27 cellular contexts compared by ENCODE assay signal in genomic region chr13:28983661-28984060, GRCh38.
DNase-seq lines count a peak whose midpoint lies in the region; ATAC-seq and TF ChIP-seq lines count a peak whose summit lies in the region.
"Had no signal": no experiment of that assay in that cellular context is flagged by ENCODE, and none has a peak within 500 bp of the region (broad histone marks: within the 10 kb centered on the region; RNA-seq: fewer than 3 reads in every experiment).

No MANE protein-coding gene starts in this region.

- no peak overlapping the region for H3K4me3 Mint-ChIP-seq in GM23338
- H3K4me3 Mint-ChIP-seq in activated CD8-positive, alpha-beta T cell treated with anti-CD3 and anti-CD28 coated beads for 36 hours, result no peak overlapping the region
- H3K4me3 Mint-ChIP-seq: activated CD4-positive, alpha-beta memory T cell treated with anti-CD3 and anti-CD28 coated beads, Interleukin-2, amount 10 ng/mL, durations not matched to agents 7 days and 5 days; activated naive CD4-positive, alpha-beta T cell treated with anti-CD3 and anti-CD28 coated beads, Interleukin-2, amount 50 U/mL, for 24 hours; CD14-positive monocyte; effector memory CD8-positive, alpha-beta T cell; memory B cell; neural crest cell; stimulated activated effector memory CD8-positive, alpha-beta T cell treated with anti-CD3 and anti-CD28 coated beads, Interleukin-12 subunit alpha, Interleukin-12 subunit beta, amount 100 ng/mL, for 72 hours; T-helper 17 cell had no signal

- peak overlapping the region; percentile 73 for H2AFZ ChIP-seq in GM23338

- no peaks in the 10 kb centered on the region for H3K9me3 ChIP-seq in left lung
- H3K9me3 ChIP-seq in uterus, result no peaks in the 10 kb centered on the region
- H3K9me3 ChIP-seq: SK-N-SH, suprapubic skin had no signal

- no peaks in the 10 kb centered on the region for H3K79me2 ChIP-seq in GM23338 (replicated peaks; ENCODE audit: insufficient read depth)

- POLR2A ChIA-PET in activated CD8-positive, alpha-beta T cell treated with anti-CD3 and anti-CD28 coated beads for 36 hours (lab: Charles Lee), result no interaction called here

- intact Hi-C loops in left lung (cut with DNase I) (no loop called here), uterus (cut with DNase I; ENCODE audit: low total_unique reads) (no loop called here)
- intact Hi-C loops in activated CD8-positive, alpha-beta T cell treated with anti-CD3 and anti-CD28 coated beads for 36 hours (cut with micrococcal nuclease), result no loop called here

- no peak overlapping the region for H3K27ac Mint-ChIP-seq in GM23338
- no peak overlapping the region for H3K27ac Mint-ChIP-seq in activated CD8-positive, alpha-beta T cell treated with anti-CD3 and anti-CD28 coated beads for 36 hours
- H3K27ac Mint-ChIP-seq: activated CD4-positive, alpha-beta memory T cell treated with anti-CD3 and anti-CD28 coated beads, Interleukin-2, amount 10 ng/mL, durations not matched to agents 7 days and 5 days; activated naive CD4-positive, alpha-beta T cell treated with anti-CD3 and anti-CD28 coated beads, Interleukin-2, amount 50 U/mL, for 24 hours; activated T-helper 2 cell treated with anti-CD3 and anti-CD28 coated beads, Interferon-gamma antibody, Interleukin-2, Interleukin-4, amounts not matched to agents 10 μg/mL and 5 μg/mL and 100 μg/mL, durations not matched to agents 14 hours and 24 hours and 36 hours; CD14-positive monocyte; effector memory CD8-positive, alpha-beta T cell; memory B cell; stimulated activated effector memory CD8-positive, alpha-beta T cell treated with anti-CD3 and anti-CD28 coated beads, Interleukin-12 subunit alpha, Interleukin-12 subunit beta, amount 100 ng/mL, for 72 hours; T-helper 17 cell had no signal

- no peaks in the 10 kb centered on the region for H4K20me1 ChIP-seq in GM23338 (replicated peaks; ENCODE audit: insufficient read depth)

- H3F3A ChIP-seq in GM23338 (replicated peaks; ENCODE audit: low read depth), result no peaks in the 10 kb centered on the region

- no peaks in the 10 kb centered on the region for H3K36me3 ChIP-seq in GM23338 (ENCODE audit: insufficient read depth)
- no peaks in the 10 kb centered on the region for H3K36me3 ChIP-seq in left lung
- H3K36me3 ChIP-seq in uterus, result no peaks in the 10 kb centered on the region
- H3K36me3 ChIP-seq: suprapubic skin had no signal

- TF ChIP-seq POLR2A in uterus (IDR thresholded peaks at IDR 0.05), result no peak

- H3K4me1 ChIP-seq in GM23338 (ENCODE audit: insufficient read depth) (no peaks in the 10 kb centered on the region), left lung (no peaks in the 10 kb centered on the region), uterus (no peaks in the 10 kb centered on the region)
- H3K4me1 ChIP-seq: suprapubic skin had no signal

- H3K27me3 Mint-ChIP-seq in GM23338 (ENCODE audit: insufficient read depth, low read depth, poor library complexity), result peaks cover 3% of the 10 kb centered on the region
- peaks cover 3% of the 10 kb centered on the region for H3K27me3 Mint-ChIP-seq in activated CD8-positive, alpha-beta T cell treated with anti-CD3 and anti-CD28 coated beads for 36 hours
- H3K27me3 Mint-ChIP-seq: activated CD4-positive, alpha-beta memory T cell treated with anti-CD3 and anti-CD28 coated beads, Interleukin-2, amount 10 ng/mL, durations not matched to agents 7 days and 5 days had no signal

- peak; percentile 45; the same call in 1 of the 3 replicates for ATAC-seq in GM23338
- peak; percentile 47 for ATAC-seq in left lung
- ATAC-seq in activated CD8-positive, alpha-beta T cell treated with anti-CD3 and anti-CD28 coated beads for 36 hours, result no peak
- ATAC-seq: effector memory CD8-positive, alpha-beta T cell; sciatic nerve; stimulated activated effector memory CD8-positive, alpha-beta T cell treated with anti-CD3 and anti-CD28 coated beads, Interleukin-12 subunit alpha, Interleukin-12 subunit beta, amount 100 ng/mL, for 72 hours; T-helper 17 cell had no signal

- no peaks in the 10 kb centered on the region for H3K9me2 ChIP-seq in GM23338 (ENCODE audit: insufficient read depth)
- H3K9me2 ChIP-seq: SK-N-SH had no signal

- H3K27me3 ChIP-seq in GM23338 (ENCODE audit: insufficient read depth) (no peaks in the 10 kb centered on the region), left lung (peaks cover 0 to 32% of the 10 kb centered on the region in 2 donors), uterus (no peaks in the 10 kb centered on the region)

- H3K4me1 Mint-ChIP-seq in GM23338, result 0 out of 3 replicates have a peak, but pooled peaks cover 3% of the 10 kb centered on the region
- no peaks in the 10 kb centered on the region for H3K4me1 Mint-ChIP-seq in activated CD8-positive, alpha-beta T cell treated with anti-CD3 and anti-CD28 coated beads for 36 hours (ENCODE audit: low read depth)
- H3K4me1 Mint-ChIP-seq: activated CD4-positive, alpha-beta memory T cell treated with anti-CD3 and anti-CD28 coated beads, Interleukin-2, amount 10 ng/mL, durations not matched to agents 7 days and 5 days; activated naive CD4-positive, alpha-beta T cell treated with anti-CD3 and anti-CD28 coated beads, Interleukin-2, amount 50 U/mL, for 24 hours; CD14-positive monocyte; memory B cell; neural crest cell; stimulated activated effector memory CD8-positive, alpha-beta T cell treated with anti-CD3 and anti-CD28 coated beads, Interleukin-12 subunit alpha, Interleukin-12 subunit beta, amount 100 ng/mL, for 72 hours had no signal

- no peaks in the 10 kb centered on the region for H3K36me3 Mint-ChIP-seq in GM23338 (ENCODE audit: low read depth)
- H3K36me3 Mint-ChIP-seq in activated CD8-positive, alpha-beta T cell treated with anti-CD3 and anti-CD28 coated beads for 36 hours (ENCODE audit: low read depth), result no peaks in the 10 kb centered on the region
- H3K36me3 Mint-ChIP-seq: activated naive CD4-positive, alpha-beta T cell treated with anti-CD3 and anti-CD28 coated beads, Interleukin-2, amount 50 U/mL, for 24 hours; CD14-positive monocyte; memory B cell; stimulated activated effector memory CD8-positive, alpha-beta T cell treated with anti-CD3 and anti-CD28 coated beads, Interleukin-12 subunit alpha, Interleukin-12 subunit beta, amount 100 ng/mL, for 72 hours had no signal

- no peak overlapping the region for H3K27ac ChIP-seq in GM23338 (ENCODE audit: low read depth)
- no peak overlapping the region for H3K27ac ChIP-seq in left lung
- no peak overlapping the region for H3K27ac ChIP-seq in uterus
- H3K27ac ChIP-seq: suprapubic skin had no signal

- H3K9me3 Mint-ChIP-seq in GM23338, result no peaks in the 10 kb centered on the region
- no peaks in the 10 kb centered on the region for H3K9me3 Mint-ChIP-seq in activated CD8-positive, alpha-beta T cell treated with anti-CD3 and anti-CD28 coated beads for 36 hours
- H3K9me3 Mint-ChIP-seq: activated CD4-positive, alpha-beta memory T cell treated with anti-CD3 and anti-CD28 coated beads, Interleukin-2, amount 10 ng/mL, durations not matched to agents 7 days and 5 days; activated naive CD4-positive, alpha-beta T cell treated with anti-CD3 and anti-CD28 coated beads, Interleukin-2, amount 50 U/mL, for 24 hours; activated T-helper 2 cell treated with anti-CD3 and anti-CD28 coated beads, Interferon-gamma antibody, Interleukin-2, Interleukin-4, amounts not matched to agents 10 μg/mL and 5 μg/mL and 100 μg/mL, durations not matched to agents 14 hours and 24 hours and 36 hours; memory B cell; neural crest cell; stimulated activated effector memory CD8-positive, alpha-beta T cell treated with anti-CD3 and anti-CD28 coated beads, Interleukin-12 subunit alpha, Interleukin-12 subunit beta, amount 100 ng/mL, for 72 hours had no signal

- H3K4me3 ChIP-seq in GM23338 (no peak overlapping the region), left lung (no peak overlapping the region), uterus (no peak overlapping the region)
- no peak overlapping the region for H3K4me3 ChIP-seq in Jurkat, Clone E6-1 (ENCODE audit: low read length)
- H3K4me3 ChIP-seq: suprapubic skin had no signal

- no peak for DNase-seq in GM23338 (ENCODE audit: low spot score)
- peak; percentile 9 for DNase-seq in Jurkat, Clone E6-1 (ENCODE audit: low read depth, low spot score)
- peak; percentile 73 for DNase-seq in RPMI8226
- no peak for DNase-seq in left lung
- no peak for DNase-seq in uterus
- DNase-seq in C1 segment of cervical spinal cord (lab: John Stamatoyannopoulos, UW), result no peak
- no peak for DNase-seq in activated CD8-positive, alpha-beta T cell treated with anti-CD3 and anti-CD28 coated beads for 36 hours
- DNase-seq: activated CD4-positive, alpha-beta memory T cell treated with anti-CD3 and anti-CD28 coated beads, Interleukin-2, amount 10 ng/mL, durations not matched to agents 7 days and 5 days; activated CD4-positive, alpha-beta T cell treated with anti-CD3 and anti-CD28 coated beads for 1 hour; amygdala; cortex of kidney; effector memory CD8-positive, alpha-beta T cell; HCEC 1CT; head of caudate nucleus; KBM-7; NCI-H69; SK-N-SH; stimulated activated CD4-positive, alpha-beta T cell treated with anti-CD3 and anti-CD28 coated beads, Interleukin-4, amount 100 ng/mL, for 24 hours; T-helper 17 cell had no signal

- CTCF ChIA-PET in activated CD8-positive, alpha-beta T cell treated with anti-CD3 and anti-CD28 coated beads for 36 hours (lab: Charles Lee), result no interaction called here

- TF ChIP-seq CTCF in GM23338 (conservative IDR thresholded peaks at IDR 0.05; ENCODE audit: low read depth in 2 of 2) (no peak), left lung (IDR thresholded peaks at IDR 0.05) (no peak), uterus (IDR thresholded peaks at IDR 0.05) (no peak)
- no peak for TF ChIP-seq CTCF in activated CD8-positive, alpha-beta T cell treated with anti-CD3 and anti-CD28 coated beads for 36 hours (IDR thresholded peaks at IDR 0.05)

- H3K4me2 ChIP-seq in GM23338, result no peak overlapping the region
- H3K4me2 ChIP-seq: SK-N-SH had no signal

TF ChIP-seq in GM23338, 12 proteins besides CTCF, POLR2A, EP300 and RAD21 (continues in another document):
- TF ChIP-seq POLR2AphosphoS5 (IDR thresholded peaks at IDR 0.05; ENCODE audit: low read depth) (no peak), ZNF114 (CRISPR knock-in tag; IDR thresholded peaks at IDR 0.05) (no peak), ZNF331 (CRISPR knock-in tag; IDR thresholded peaks at IDR 0.05; ENCODE audit: low read depth) (no peak), EZH2 (IDR thresholded peaks at IDR 0.05; ENCODE audit: low read depth, unreplicated experiment) (no peak)

Comparison
In these comparisons a context has a peak if more than half of its experiments do, and no peak if none do; other contexts are left out.
1. DNase-seq: peak in Jurkat, Clone E6-1 (single experiment) and RPMI8226 (single experiment); none in GM23338 (single experiment), left lung (0 of 2), uterus (0 of 2), C1 segment of cervical spinal cord (0 of 14) and activated CD8-positive, alpha-beta T cell treated with anti-CD3 and anti-CD28 coated beads for 36 hours (single experiment).